In genomic region chr15:74598126-74598842, GRCh38 we compare ENCODE assay signal across 8 cellular contexts.
DNase-seq lines count a peak whose midpoint lies in the region; ATAC-seq lines count a peak whose summit lies in the region.

No MANE protein-coding gene starts in this region.

- ATAC-seq in GM18498 (IDR thresholded peaks at IDR 0.05; ENCODE audit: unreplicated experiment) (peak; percentile 92), HG02852 (IDR thresholded peaks at IDR 0.05; ENCODE audit: unreplicated experiment) (peak; percentile 96)

- peak; percentile 65 to 80 for DNase-seq in NCI-H1930 (lab: John Stamatoyannopoulos, UW)
- peak; percentile 72 for DNase-seq in activated CD4-positive, CD25-positive, alpha-beta regulatory T cell treated with anti-CD3 and anti-CD28 coated beads, Interleukin-2, amount 50 U/mL, for 16 hours (ENCODE audit: low read depth, low spot score)
- DNase-seq in central memory CD4-positive, alpha-beta T cell = peak; percentile 79
- peak; percentile 92 for DNase-seq in iris pigment epithelial cell (ENCODE audit: low read depth)
- peak; percentile 83 for DNase-seq in stimulated activated CD4-positive, alpha-beta T cell treated with anti-CD3 and anti-CD28 coated beads, Interleukin-12 subunit alpha, Interleukin-12 subunit beta, amount 100 ng/mL, for 4 hours
- DNase-seq in DMS114 treated with DMSO at 0.1 percent for 48 hours (lab: John Stamatoyannopoulos, UW; ENCODE audit: unreplicated experiment) = no peak
